ENCODE assay signal across 23 cellular contexts in genomic region chr5:169131944-169132343, GRCh38.
A peak's percentile ranks its signal among the peaks of the same experiment; 100 is the strongest.
DNase-seq lines count a peak whose midpoint lies in the region; ATAC-seq, FAIRE-seq and TF ChIP-seq lines count a peak whose summit lies in the region.
"Had no signal": no experiment of that assay in that cellular context is flagged by ENCODE, and none has a peak within 500 bp of the region (broad histone marks: within the 10 kb centered on the region; RNA-seq: fewer than 3 reads in every experiment).

No MANE protein-coding gene starts in this region.

- H3K4me3 ChIP-seq in right atrium auricular region (no peak overlapping the region), astrocyte (ENCODE audit: insufficient read depth, low read depth, low read length) (no peak overlapping the region), thoracic aorta (no peak overlapping the region), transverse colon (no peak overlapping the region), Karpas-422 (ENCODE audit: low read length) (no peak overlapping the region)
- H3K4me3 ChIP-seq: GM23338, SJCRH30 had no signal

- 53 to 54% methylated on average over 3 of the region's 3 CpGs for WGBS in transverse colon (ENCODE audit: low coverage in 1 of 2), 2 donors

- peaks cover 1% of the 10 kb centered on the region for H3K27me3 Mint-ChIP-seq in astrocyte (ENCODE audit: low read depth, unreplicated experiment)

- H3K9me3 ChIP-seq in right atrium auricular region (no peaks in the 10 kb centered on the region), astrocyte (ENCODE audit: insufficient read depth, low read depth, low read length) (no peaks in the 10 kb centered on the region), thoracic aorta (no peaks in the 10 kb centered on the region), transverse colon (no peaks in the 10 kb centered on the region), Karpas-422 (ENCODE audit: low read length) (no peaks in the 10 kb centered on the region)
- H3K9me3 ChIP-seq: SJCRH30 had no signal

- H3K27ac ChIP-seq in right atrium auricular region (no peak overlapping the region), astrocyte (ENCODE audit: low read depth, low read length) (no peak overlapping the region), thoracic aorta (peak overlapping the region; percentile 31 to 65), transverse colon (no peak overlapping the region), Karpas-422 (ENCODE audit: low read length) (no peak overlapping the region)
- H3K27ac ChIP-seq: SJCRH30 had no signal

- H3K4me1 ChIP-seq in right atrium auricular region (no peaks in the 10 kb centered on the region), astrocyte (ENCODE audit: insufficient read depth, low read length) (no peaks in the 10 kb centered on the region), thoracic aorta (ENCODE audit: control insufficient read depth in 1 of 2, low read depth in 2 of 2) (peaks cover 11 to 19% of the 10 kb centered on the region in 2 donors), transverse colon (no peaks in the 10 kb centered on the region), Karpas-422 (ENCODE audit: low read length) (no peaks in the 10 kb centered on the region)
- H3K4me1 ChIP-seq: SJCRH30 had no signal

- H3K36me3 ChIP-seq in right atrium auricular region (no peaks in the 10 kb centered on the region), astrocyte (ENCODE audit: insufficient read depth, low read length) (no peaks in the 10 kb centered on the region), thoracic aorta (no peaks in the 10 kb centered on the region), transverse colon (no peaks in the 10 kb centered on the region), Karpas-422 (ENCODE audit: insufficient read depth, low read length) (no peaks in the 10 kb centered on the region)
- H3K36me3 ChIP-seq: SJCRH30 had no signal

- H3K9me2 ChIP-seq in Karpas-422 (replicated peaks; ENCODE audit: insufficient read depth, low read length) = no peaks in the 10 kb centered on the region

- H3K27ac Mint-ChIP-seq in astrocyte (ENCODE audit: unreplicated experiment) = peak overlapping the region; percentile 10
- H3K27ac Mint-ChIP-seq: GM23338, H9 had no signal

- in situ Hi-C loops in transverse colon (cut with MboI; ENCODE audit: low pct_ligation_motif_present in 1 of 4, low pct_unique_long_range_greater_than_20kb in 1 of 4, low sequenced_read_pairs in 3 of 4) = no loop called here

- TF ChIP-seq CTCF in right atrium auricular region (IDR thresholded peaks at IDR 0.05) (no peak), astrocyte (IDR thresholded peaks at IDR 0.05; ENCODE audit: insufficient read depth, low read depth, low read length) (no peak), thoracic aorta (IDR thresholded peaks at IDR 0.05) (no peak), transverse colon (IDR thresholded peaks at IDR 0.05) (no peak)

- TF ChIP-seq POLR2A in transverse colon (IDR thresholded peaks at IDR 0.05) = no peak

- H4K20me1 ChIP-seq in astrocyte (ENCODE audit: insufficient read depth, low read length) (no peaks in the 10 kb centered on the region), Karpas-422 (ENCODE audit: insufficient read depth, low read depth, low read length) (no peaks in the 10 kb centered on the region)

- no peak for FAIRE-seq in astrocyte (lab: Jason Lieb, UNC)
- FAIRE-seq: GM18507 had no signal

- H3K27me3 ChIP-seq in right atrium auricular region (no peaks in the 10 kb centered on the region), astrocyte (ENCODE audit: insufficient read depth, low read length) (no peaks in the 10 kb centered on the region), thoracic aorta (replicated peaks; ENCODE audit: insufficient read depth) (no peaks in the 10 kb centered on the region), transverse colon (no peaks in the 10 kb centered on the region), Karpas-422 (ENCODE audit: low read length) (no peaks in the 10 kb centered on the region)
- H3K27me3 ChIP-seq: SJCRH30 had no signal

- H2AFZ ChIP-seq in astrocyte (ENCODE audit: low read depth, low read length) (no peak overlapping the region), Karpas-422 (ENCODE audit: low read length) (no peak overlapping the region)
- H2AFZ ChIP-seq: GM23338 had no signal

- ATAC-seq in Right ventricle myocardium superior (ENCODE audit: poor library complexity) (peak; percentile 25), thoracic aorta (ENCODE audit: insufficient number of reproducible peaks, low FRiP score, low read depth) (no peak)
- ATAC-seq: GM23338, PC-3 had no signal

- H3K4me2 ChIP-seq in astrocyte (ENCODE audit: low read length) (no peak overlapping the region), Karpas-422 (ENCODE audit: low read depth, low read length, poor library complexity, severe bottlenecking) (no peak overlapping the region)
- H3K4me2 ChIP-seq: GM23338 had no signal

- H3K4me1 Mint-ChIP-seq in astrocyte (ENCODE audit: low read depth, unreplicated experiment) = peaks cover 13% of the 10 kb centered on the region

- H3K9me3 Mint-ChIP-seq in astrocyte (ENCODE audit: unreplicated experiment) = no peaks in the 10 kb centered on the region
- H3K9me3 Mint-ChIP-seq: GM23338, H9 had no signal

- intact Hi-C loops in Right ventricle myocardium superior (cut with DNase I) = no loop called here
- intact Hi-C loops in transverse colon (cut with DNase I; ENCODE audit: low total_unique reads) = loop anchor here (10.0 kb wide), 1 partner anchor 447 kb away; no protein-coding TSS in a partner anchor

- H3K79me2 ChIP-seq in astrocyte (ENCODE audit: insufficient read depth, low read length) = no peaks in the 10 kb centered on the region
- H3K79me2 ChIP-seq in Karpas-422 (ENCODE audit: low read length) = no peaks in the 10 kb centered on the region

- peaks cover 1% of the 10 kb centered on the region for H3K36me3 Mint-ChIP-seq in astrocyte (ENCODE audit: low read depth, unreplicated experiment)

- H3K9ac ChIP-seq in astrocyte (ENCODE audit: low read length) (no peak overlapping the region), Karpas-422 (ENCODE audit: low read length) (no peak overlapping the region)

- no peak for DNase-seq in Right ventricle myocardium superior
- DNase-seq in right atrium auricular region (ENCODE audit: low spot score) = no peak
- peak; percentile 62 for DNase-seq in astrocyte (ENCODE audit: low read depth)
- no peak for DNase-seq in thoracic aorta (ENCODE audit: low spot score)
- DNase-seq in transverse colon = no peak
- DNase-seq in putamen (ENCODE audit: low spot score) = no peak
- DNase-seq in Karpas-422 = no peak
- DNase-seq: 8988T, Calu3, DND-41, H9, NCI-H1092, NCI-H1417 treated with DMSO at 0.1 percent for 48 hours, NCI-H1694 treated with DMSO at 0.1 percent for 48 hours, NCI-H2081, NCI-H2171, NCI-H345, NCI-H524 treated with DMSO at 0.1 percent for 48 hours, NCI-H774, PC-3, SJCRH30 had no signal

- TF ChIP-seq EP300 in transverse colon (IDR thresholded peaks at IDR 0.05; ENCODE audit: low read depth) = no peak

- no peak overlapping the region for H3K4me3 Mint-ChIP-seq in astrocyte (ENCODE audit: unreplicated experiment)
- H3K4me3 Mint-ChIP-seq: GM23338, H9 had no signal

Comparison
In these comparisons a context has a peak if more than half of its experiments do, and no peak if none do; other contexts are left out.
1. H3K27ac ChIP-seq: peak in thoracic aorta (2 of 2); none in right atrium auricular region (0 of 2), astrocyte (single experiment), transverse colon (0 of 4) and Karpas-422 (single experiment).